Comparison of ENCODE assay signal across 12 cellular contexts in genomic region chr2:235641333-235641732, GRCh38.
DNase-seq lines count a peak whose midpoint lies in the region; ATAC-seq, FAIRE-seq and TF ChIP-seq lines count a peak whose summit lies in the region.
"Had no signal": no experiment of that assay in that cellular context is flagged by ENCODE, and none has a peak within 500 bp of the region (broad histone marks: within the 10 kb centered on the region; RNA-seq: fewer than 3 reads in every experiment).

No MANE protein-coding gene starts in this region.

- H3K4me3 ChIP-seq in HEK293 (ENCODE audit: low read depth, low read length) (no peak overlapping the region), left lung (no peak overlapping the region), thyroid gland (replicated peaks in 1 of 3) (no peak overlapping the region), Caco-2 (ENCODE audit: low read depth, low read length) (no peak overlapping the region), HepG2 (replicated peaks in 1 of 3; ENCODE audit: insufficient read depth in 1 of 3, low read depth in 2 of 3, low read length in 3 of 3) (no peak overlapping the region)

- H3K27me3 Mint-ChIP-seq in Caco-2 (ENCODE audit: insufficient read depth, unreplicated experiment): no peaks in the 10 kb centered on the region
- peaks cover 20 to 28% of the 10 kb centered on the region in 2 donors for H3K27me3 Mint-ChIP-seq in T-cell

- POLR2A ChIA-PET in HEK293 (lab: Yijun Ruan, JAX): no interaction called here
- POLR2A ChIA-PET in Caco-2 (lab: Charles Lee): no interaction called here
- POLR2A ChIA-PET in T-cell (lab: Charles Lee): no interaction called here
- POLR2A ChIA-PET in HepG2 (lab: Yijun Ruan, JAX): no interaction called here

- H3K36me3 ChIP-seq in HEK293 (ENCODE audit: control insufficient read depth in 2 of 2, insufficient read depth in 1 of 2, low read length in 2 of 2) (no peaks in the 10 kb centered on the region), left lung (no peaks in the 10 kb centered on the region), thyroid gland (no peaks in the 10 kb centered on the region), Caco-2 (ENCODE audit: control insufficient read depth, insufficient read depth, low read length) (no peaks in the 10 kb centered on the region), HepG2 (replicated peaks in 1 of 2; ENCODE audit: control insufficient read depth in 1 of 2, insufficient read depth in 2 of 2, low read length in 2 of 2) (peaks cover 0 to 1% of the 10 kb centered on the region in 2 experiments; a peak in 1 of 5 replicates)

- no peak overlapping the region for H3K9ac ChIP-seq in HepG2 (ENCODE audit: insufficient read depth, low read depth, low read length)

- H3K9me3 Mint-ChIP-seq in Caco-2 (ENCODE audit: unreplicated experiment) (no peaks in the 10 kb centered on the region), T-cell (no peaks in the 10 kb centered on the region)
- H3K9me3 Mint-ChIP-seq: activated CD4-positive, alpha-beta memory T cell treated with anti-CD3 and anti-CD28 coated beads for 36 hours; activated naive CD8-positive, alpha-beta T cell treated with anti-CD3 and anti-CD28 coated beads for 36 hours had no signal

- ATAC-seq in left lung (peak; percentile 63), T-cell (replicated peaks in 1 of 4) (no peak), HepG2 (no peak)

- no peak overlapping the region for H2AFZ ChIP-seq in HepG2 (ENCODE audit: low read length)

- no TSS peak for BruUV-seq in Caco-2 (replicated peaks; lab: Mats Ljungman, UMichigan)
- BruUV-seq in HepG2 (replicated peaks; lab: Mats Ljungman, UMichigan): no TSS peak

- no peak for TF ChIP-seq RAD21 in HepG2 (CRISPR knock-in tag; IDR thresholded peaks at IDR 0.05)

- no peak for TF ChIP-seq POLR2A in thyroid gland (IDR thresholded peaks at IDR 0.05)
- TF ChIP-seq POLR2A in HepG2 (IDR thresholded peaks at IDR 0.05; ENCODE audit: insufficient read depth in 1 of 2, low read depth in 2 of 2, low read length in 2 of 2): no peak

- no peak overlapping the region for H3K27ac ChIP-seq in HEK293 (ENCODE audit: extremely low read depth, low read depth, low read length)
- peak overlapping the region; percentile 95 for H3K27ac ChIP-seq in caudate nucleus (ENCODE audit: low read depth, low read length)
- peak overlapping the region; percentile 18 to 81 for H3K27ac ChIP-seq in left lung
- peak overlapping the region in 1 of 3 donors; percentile 1 for H3K27ac ChIP-seq in thyroid gland
- no peak overlapping the region for H3K27ac ChIP-seq in HepG2 (ENCODE audit: extremely low read length, insufficient read depth, low read length)

- intact Hi-C loops in left lung (cut with DNase I): no loop called here
- intact Hi-C loops in thyroid gland (cut with DNase I): no loop called here
- intact Hi-C loops in Caco-2 (cut with micrococcal nuclease; ENCODE audit: unreplicated experiment): no loop called here
- intact Hi-C loops in HepG2 (cut with micrococcal nuclease; ENCODE audit: unreplicated experiment): loop anchor here (2.0 kb wide), 1 partner anchor 105 kb away; no protein-coding TSS in a partner anchor

- FAIRE-seq in HepG2 (lab: Jason Lieb, UNC): no peak
- FAIRE-seq: small intestine had no signal

- no peak overlapping the region for H3K4me3 Mint-ChIP-seq in Caco-2 (ENCODE audit: unreplicated experiment)
- no peak overlapping the region for H3K4me3 Mint-ChIP-seq in T-cell
- H3K4me3 Mint-ChIP-seq: activated CD4-positive, alpha-beta memory T cell treated with anti-CD3 and anti-CD28 coated beads for 36 hours; activated naive CD8-positive, alpha-beta T cell treated with anti-CD3 and anti-CD28 coated beads for 36 hours had no signal

- peaks cover 13% of the 10 kb centered on the region for H3K79me2 ChIP-seq in HepG2 (ENCODE audit: insufficient read depth, low read length)

- no peak overlapping the region for H3K4me2 ChIP-seq in HepG2 (ENCODE audit: low read depth, low read length)

- H4K20me1 ChIP-seq in HepG2 (ENCODE audit: insufficient read depth, low read length): peaks cover 25% of the 10 kb centered on the region; the same call in 1 of the 2 replicates

- in situ Hi-C loops in HepG2 (cut with HindIII; ENCODE audit: extremely low pct_ligation_motif_present, low pct_unique_long_range_greater_than_20kb): no loop called here

- TF ChIP-seq EP300 in HepG2 (IDR thresholded peaks at IDR 0.05; ENCODE audit: low read depth in 2 of 2, low read length in 2 of 2) (no peak), HepG2 (CRISPR knock-in tag; IDR thresholded peaks at IDR 0.05; ENCODE audit: borderline replicate concordance) (no peak)

- H3K9me3 ChIP-seq in HEK293 (ENCODE audit: control insufficient read depth, insufficient read depth, low read depth, low read length) (no peaks in the 10 kb centered on the region), left lung (no peaks in the 10 kb centered on the region), thyroid gland (no peaks in the 10 kb centered on the region), Caco-2 (no peaks in the 10 kb centered on the region), HepG2 (ENCODE audit: low read length) (no peaks in the 10 kb centered on the region)

- WGBS in thyroid gland, 2 donors: 15 to 29% methylated on average over 8 of the region's 8 CpGs
- WGBS in HepG2 (ENCODE audit: low lambda C conversion rate): 84% methylated on average over 8 of the region's 8 CpGs

- no peak for TF ChIP-seq CTCF in HEK293 (tag by site-specific recombination; IDR thresholded peaks at IDR 0.05)
- no peak for TF ChIP-seq CTCF in left lung (IDR thresholded peaks at IDR 0.05)
- no peak for TF ChIP-seq CTCF in thyroid gland (IDR thresholded peaks at IDR 0.05)
- TF ChIP-seq CTCF in Caco-2 (IDR thresholded peaks at IDR 0.05; ENCODE audit: insufficient read depth in 1 of 2, low read depth in 1 of 2, low read length in 1 of 2, severe bottlenecking in 1 of 2, unreplicated experiment in 1 of 2): no peak
- TF ChIP-seq CTCF in HepG2 (CRISPR knock-in tag; IDR thresholded peaks at IDR 0.05): no peak

- H3K4me1 ChIP-seq in HEK293 (ENCODE audit: control insufficient read depth, insufficient read depth, low read length): peaks cover 27% of the 10 kb centered on the region
- H3K4me1 ChIP-seq in left lung: peaks cover 19 to 24% of the 10 kb centered on the region in 2 donors
- peaks cover 25 to 40% of the 10 kb centered on the region in 2 donors for H3K4me1 ChIP-seq in thyroid gland
- no peaks in the 10 kb centered on the region for H3K4me1 ChIP-seq in Caco-2
- peaks cover 15% of the 10 kb centered on the region for H3K4me1 ChIP-seq in HepG2 (ENCODE audit: insufficient read depth, low read length)

- CTCF ChIA-PET in HEK293 (lab: Yijun Ruan, JAX): no interaction called here
- CTCF ChIA-PET in Caco-2 (lab: Charles Lee): no interaction called here
- CTCF ChIA-PET in T-cell (lab: Charles Lee): no interaction called here
- CTCF ChIA-PET in HepG2 (lab: Yijun Ruan, JAX; ENCODE audit: low intra/inter-chr PET ratio, low total read pairs): no interaction called here

- DNase-seq in caudate nucleus (lab: John Stamatoyannopoulos, UW) (peak in 5 of 61 donors; percentile 14 to 40 (median 37)), left lung (no peak), thyroid gland (peak; percentile 54 to 83), Caco-2 (no peak), T-cell (no peak), HepG2 (ENCODE audit: low spot score) (no peak)
- DNase-seq: activated CD4-positive, alpha-beta memory T cell treated with anti-CD3 and anti-CD28 coated beads for 36 hours; activated naive CD8-positive, alpha-beta T cell treated with anti-CD3 and anti-CD28 coated beads for 36 hours; effector CD8-positive, alpha-beta T cell; NCI-H2081 treated with DMSO at 0.1 percent for 48 hours; small intestine had no signal

- H3K27ac Mint-ChIP-seq in Caco-2 (ENCODE audit: unreplicated experiment): no peak overlapping the region
- no peak overlapping the region for H3K27ac Mint-ChIP-seq in T-cell
- H3K27ac Mint-ChIP-seq: activated CD4-positive, alpha-beta memory T cell treated with anti-CD3 and anti-CD28 coated beads for 36 hours; activated naive CD8-positive, alpha-beta T cell treated with anti-CD3 and anti-CD28 coated beads for 36 hours had no signal

- H3K4me1 Mint-ChIP-seq in Caco-2 (ENCODE audit: low read depth, unreplicated experiment) (peaks cover 7% of the 10 kb centered on the region), T-cell (peaks cover 0 to 4% (median 0%) of the 10 kb centered on the region in 3 donors)

- H3K27me3 ChIP-seq in left lung (no peaks in the 10 kb centered on the region), thyroid gland (no peaks in the 10 kb centered on the region), Caco-2 (replicated peaks; ENCODE audit: control insufficient read depth, insufficient read depth, low read length) (no peaks in the 10 kb centered on the region), HepG2 (ENCODE audit: control insufficient read depth in 1 of 2, insufficient read depth in 2 of 2, low read length in 2 of 2) (no peaks in the 10 kb centered on the region)

- H3K36me3 Mint-ChIP-seq in Caco-2 (ENCODE audit: insufficient read depth, unreplicated experiment) (peaks cover 5% of the 10 kb centered on the region), T-cell (no peaks in the 10 kb centered on the region)
- H3K36me3 Mint-ChIP-seq: activated CD4-positive, alpha-beta memory T cell treated with anti-CD3 and anti-CD28 coated beads for 36 hours; activated naive CD8-positive, alpha-beta T cell treated with anti-CD3 and anti-CD28 coated beads for 36 hours had no signal

TF ChIP-seq in HEK293, 187 proteins besides CTCF, POLR2A, EP300 and RAD21:
- TF ChIP-seq ZFHX2 (tag by site-specific recombination; conservative IDR thresholded peaks at IDR 0.05): peak; percentile 78
- TF ChIP-seq EGR2 (tag by site-specific recombination; IDR thresholded peaks at IDR 0.05; ENCODE audit: low read depth): peak; percentile 64
- no peak for TF ChIP-seq ZNF747 (tag by site-specific recombination; IDR thresholded peaks at IDR 0.05)
- TF ChIP-seq ZNF324 (tag by site-specific recombination; IDR thresholded peaks at IDR 0.05): no peak
- TF ChIP-seq ZNF558 (tag by site-specific recombination; IDR thresholded peaks at IDR 0.05): no peak

Comparison
In these comparisons a context has a peak if more than half of its experiments do, and no peak if none do; other contexts are left out.
1. H3K27ac ChIP-seq: peak in caudate nucleus (single experiment) and left lung (2 of 2); none in HEK293 (single experiment) and HepG2 (single experiment).
2. DNase-seq: peak in thyroid gland (2 of 2); none in left lung (0 of 2), Caco-2 (0 of 2), T-cell (0 of 34) and HepG2 (single experiment).